1 cellular context compared by ENCODE assay signal in the genomic region with DNA sequence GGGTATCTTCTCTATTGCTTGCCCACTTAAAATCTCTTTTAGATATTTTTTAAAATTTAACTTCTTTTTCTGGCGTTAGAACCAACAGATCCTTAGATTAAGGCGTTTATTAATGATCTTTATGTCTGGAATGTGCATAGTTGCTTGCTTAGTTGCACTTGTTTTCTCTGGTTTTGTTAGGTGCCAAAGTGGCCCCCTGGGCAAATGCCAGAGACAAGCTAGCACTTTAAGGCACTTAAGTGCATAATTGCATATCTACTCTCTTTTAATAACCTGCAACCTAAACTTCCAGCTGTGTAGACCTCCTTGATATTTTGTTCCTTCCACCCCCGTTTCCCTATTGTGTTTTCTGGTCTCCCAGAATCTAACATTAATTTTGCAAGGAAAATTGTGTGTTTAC.
TF ChIP-seq lines count a peak whose summit lies in the region.

No MANE protein-coding gene starts in this region.

TF ChIP-seq in GM23338, 12 proteins besides CTCF, POLR2A, EP300 and RAD21 (continued from another document):
- TF ChIP-seq, protein P1, sequence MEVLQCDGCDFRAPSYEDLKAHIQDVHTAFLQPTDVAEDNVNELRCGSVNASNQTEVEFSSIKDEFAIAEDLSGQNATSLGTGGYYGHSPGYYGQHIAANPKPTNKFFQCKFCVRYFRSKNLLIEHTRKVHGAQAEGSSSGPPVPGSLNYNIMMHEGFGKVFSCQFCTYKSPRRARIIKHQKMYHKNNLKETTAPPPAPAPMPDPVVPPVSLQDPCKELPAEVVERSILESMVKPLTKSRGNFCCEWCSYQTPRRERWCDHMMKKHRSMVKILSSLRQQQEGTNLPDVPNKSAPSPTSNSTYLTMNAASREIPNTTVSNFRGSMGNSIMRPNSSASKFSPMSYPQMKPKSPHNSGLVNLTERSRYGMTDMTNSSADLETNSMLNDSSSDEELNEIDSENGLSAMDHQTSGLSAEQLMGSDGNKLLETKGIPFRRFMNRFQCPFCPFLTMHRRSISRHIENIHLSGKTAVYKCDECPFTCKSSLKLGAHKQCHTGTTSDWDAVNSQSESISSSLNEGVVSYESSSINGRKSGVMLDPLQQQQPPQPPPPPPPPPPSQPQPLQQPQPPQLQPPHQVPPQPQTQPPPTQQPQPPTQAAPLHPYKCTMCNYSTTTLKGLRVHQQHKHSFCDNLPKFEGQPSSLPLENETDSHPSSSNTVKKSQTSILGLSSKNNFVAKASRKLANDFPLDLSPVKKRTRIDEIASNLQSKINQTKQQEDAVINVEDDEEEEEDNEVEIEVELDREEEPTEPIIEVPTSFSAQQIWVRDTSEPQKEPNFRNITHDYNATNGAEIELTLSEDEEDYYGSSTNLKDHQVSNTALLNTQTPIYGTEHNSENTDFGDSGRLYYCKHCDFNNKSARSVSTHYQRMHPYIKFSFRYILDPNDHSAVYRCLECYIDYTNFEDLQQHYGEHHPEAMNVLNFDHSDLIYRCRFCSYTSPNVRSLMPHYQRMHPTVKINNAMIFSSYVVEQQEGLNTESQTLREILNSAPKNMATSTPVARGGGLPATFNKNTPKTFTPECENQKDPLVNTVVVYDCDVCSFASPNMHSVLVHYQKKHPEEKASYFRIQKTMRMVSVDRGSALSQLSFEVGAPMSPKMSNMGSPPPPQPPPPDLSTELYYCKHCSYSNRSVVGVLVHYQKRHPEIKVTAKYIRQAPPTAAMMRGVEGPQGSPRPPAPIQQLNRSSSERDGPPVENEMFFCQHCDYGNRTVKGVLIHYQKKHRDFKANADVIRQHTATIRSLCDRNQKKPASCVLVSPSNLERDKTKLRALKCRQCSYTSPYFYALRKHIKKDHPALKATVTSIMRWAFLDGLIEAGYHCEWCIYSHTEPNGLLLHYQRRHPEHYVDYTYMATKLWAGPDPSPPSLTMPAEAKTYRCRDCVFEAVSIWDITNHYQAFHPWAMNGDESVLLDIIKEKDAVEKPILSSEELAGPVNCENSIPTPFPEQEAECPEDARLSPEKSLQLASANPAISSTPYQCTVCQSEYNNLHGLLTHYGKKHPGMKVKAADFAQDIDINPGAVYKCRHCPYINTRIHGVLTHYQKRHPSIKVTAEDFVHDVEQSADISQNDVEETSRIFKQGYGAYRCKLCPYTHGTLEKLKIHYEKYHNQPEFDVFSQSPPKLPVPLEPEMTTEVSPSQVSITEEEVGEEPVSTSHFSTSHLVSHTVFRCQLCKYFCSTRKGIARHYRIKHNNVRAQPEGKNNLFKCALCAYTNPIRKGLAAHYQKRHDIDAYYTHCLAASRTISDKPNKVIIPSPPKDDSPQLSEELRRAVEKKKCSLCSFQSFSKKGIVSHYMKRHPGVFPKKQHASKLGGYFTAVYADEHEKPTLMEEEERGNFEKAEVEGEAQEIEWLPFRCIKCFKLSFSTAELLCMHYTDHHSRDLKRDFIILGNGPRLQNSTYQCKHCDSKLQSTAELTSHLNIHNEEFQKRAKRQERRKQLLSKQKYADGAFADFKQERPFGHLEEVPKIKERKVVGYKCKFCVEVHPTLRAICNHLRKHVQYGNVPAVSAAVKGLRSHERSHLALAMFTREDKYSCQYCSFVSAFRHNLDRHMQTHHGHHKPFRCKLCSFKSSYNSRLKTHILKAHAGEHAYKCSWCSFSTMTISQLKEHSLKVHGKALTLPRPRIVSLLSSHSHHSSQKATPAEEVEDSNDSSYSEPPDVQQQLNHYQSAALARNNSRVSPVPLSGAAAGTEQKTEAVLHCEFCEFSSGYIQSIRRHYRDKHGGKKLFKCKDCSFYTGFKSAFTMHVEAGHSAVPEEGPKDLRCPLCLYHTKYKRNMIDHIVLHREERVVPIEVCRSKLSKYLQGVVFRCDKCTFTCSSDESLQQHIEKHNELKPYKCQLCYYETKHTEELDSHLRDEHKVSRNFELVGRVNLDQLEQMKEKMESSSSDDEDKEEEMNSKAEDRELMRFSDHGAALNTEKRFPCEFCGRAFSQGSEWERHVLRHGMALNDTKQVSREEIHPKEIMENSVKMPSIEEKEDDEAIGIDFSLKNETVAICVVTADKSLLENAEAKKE (CRISPR knock-in tag; IDR thresholded peaks at IDR 0.05): no peak
